In the genomic region with DNA sequence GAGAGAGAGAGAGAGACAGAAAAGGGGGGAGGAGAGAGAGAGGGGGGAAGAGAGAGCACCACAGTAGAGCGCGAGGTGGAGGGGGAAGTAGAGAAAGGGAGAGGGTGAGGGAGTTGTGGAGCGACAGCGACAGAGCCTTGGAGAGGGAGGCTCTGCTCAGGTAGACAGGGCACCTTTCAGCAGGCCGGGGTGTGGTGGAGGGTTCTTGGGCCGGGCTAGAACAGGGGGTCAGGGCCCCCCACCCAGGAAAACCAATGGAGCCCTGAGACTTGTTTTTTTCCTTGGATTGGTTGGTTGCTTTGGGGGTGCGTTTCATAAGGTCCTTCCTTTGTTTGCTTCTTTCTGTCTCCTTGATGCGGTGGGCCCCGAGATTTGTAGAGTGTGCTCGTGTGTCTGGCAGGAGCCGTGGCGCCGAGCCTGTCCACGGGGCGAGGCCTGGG, we compare ENCODE assay signal across 8 cellular contexts.
A peak's percentile ranks its signal among the peaks of the same experiment; 100 is the strongest.
DNase-seq lines count a peak whose midpoint lies in the region; ATAC-seq and TF ChIP-seq lines count a peak whose summit lies in the region.
"Not testable (repeated sequence)": the region's sequence is repeated elsewhere in the genome, so short reads cannot be mapped to it uniquely, and the experiment has no call there.

No MANE protein-coding gene starts in this region.

- not testable (repeated sequence) for H3K27ac ChIP-seq in ascending aorta
- H3K27ac ChIP-seq in esophagus muscularis mucosa (replicated peaks in 1 of 4): peak overlapping the region in 1 of 4 donors; percentile 66

- not testable (repeated sequence) for H3K27me3 Mint-ChIP-seq in activated B cell treated with CpG ODN at 0.5 μM for 24 hours
- H3K27me3 Mint-ChIP-seq in nephron progenitor cell (ENCODE audit: low read depth, poor library complexity): peaks cover 79% of the 10 kb centered on the region
- peaks cover 67% of the 10 kb centered on the region for H3K27me3 Mint-ChIP-seq in stimulated activated naive CD8-positive, alpha-beta T cell treated with anti-CD3 and anti-CD28 coated beads, Interleukin-15, amount 100 ng/mL, for 72 hours

- not testable (repeated sequence) for TF ChIP-seq POLR2A in esophagus muscularis mucosa (IDR thresholded peaks at IDR 0.05; ENCODE audit: low read depth)

- H3K27ac Mint-ChIP-seq in activated B cell treated with CpG ODN at 0.5 μM for 24 hours: peak overlapping the region; percentile 87
- not testable (repeated sequence) for H3K27ac Mint-ChIP-seq in nephron progenitor cell
- peak overlapping the region; percentile 0 to 95 for H3K27ac Mint-ChIP-seq in stimulated activated naive CD8-positive, alpha-beta T cell treated with anti-CD3 and anti-CD28 coated beads, Interleukin-15, amount 100 ng/mL, for 72 hours

- intact Hi-C loops in activated B cell treated with CpG ODN at 0.5 μM for 24 hours (cut with micrococcal nuclease); ascending aorta (cut with DNase I); esophagus muscularis mucosa (cut with DNase I): not testable (repeated sequence)

- not testable (repeated sequence) for H3K9me3 ChIP-seq in ascending aorta, esophagus muscularis mucosa

- ATAC-seq in activated B cell treated with CpG ODN at 0.5 μM for 24 hours (ENCODE audit: low read depth): not testable (repeated sequence)
- peak; percentile 23 for ATAC-seq in stimulated activated naive CD8-positive, alpha-beta T cell treated with anti-CD3 and anti-CD28 coated beads, Interleukin-15, amount 100 ng/mL, for 72 hours

- H3K9me3 Mint-ChIP-seq in activated B cell treated with CpG ODN at 0.5 μM for 24 hours; stimulated activated naive CD8-positive, alpha-beta T cell treated with anti-CD3 and anti-CD28 coated beads, Interleukin-15, amount 100 ng/mL, for 72 hours: not testable (repeated sequence)
- H3K9me3 Mint-ChIP-seq in nephron progenitor cell: peaks cover 48% of the 10 kb centered on the region

- H3K4me3 Mint-ChIP-seq in activated B cell treated with CpG ODN at 0.5 μM for 24 hours (peak overlapping the region; percentile 81), nephron progenitor cell (peak overlapping the region; percentile 77)
- peak overlapping the region; percentile 70 to 75 for H3K4me3 Mint-ChIP-seq in stimulated activated naive CD8-positive, alpha-beta T cell treated with anti-CD3 and anti-CD28 coated beads, Interleukin-15, amount 100 ng/mL, for 72 hours

- H3K36me3 Mint-ChIP-seq in activated B cell treated with CpG ODN at 0.5 μM for 24 hours (ENCODE audit: low read depth): peaks cover 14% of the 10 kb centered on the region
- H3K36me3 Mint-ChIP-seq in nephron progenitor cell (ENCODE audit: low read depth): not testable (repeated sequence)

- H3K4me1 ChIP-seq in ascending aorta (peaks cover 3 to 10% of the 10 kb centered on the region in 2 donors), esophagus muscularis mucosa (peaks cover 17 to 40% (median 39%) of the 10 kb centered on the region in 4 donors)

- TF ChIP-seq EP300 in esophagus muscularis mucosa (IDR thresholded peaks at IDR 0.05): not testable (repeated sequence)

- not testable (repeated sequence) for H3K27me3 ChIP-seq in ascending aorta
- peaks cover 0 to 75% (median 33%) of the 10 kb centered on the region in 4 donors for H3K27me3 ChIP-seq in esophagus muscularis mucosa

- TF ChIP-seq CTCF in activated B cell treated with CpG ODN at 0.5 μM for 24 hours (IDR thresholded peaks at IDR 0.05); ascending aorta (IDR thresholded peaks at IDR 0.05); esophagus muscularis mucosa (IDR thresholded peaks at IDR 0.05); nephron progenitor cell (IDR thresholded peaks at IDR 0.05): not testable (repeated sequence)

- H3K36me3 ChIP-seq in ascending aorta, esophagus muscularis mucosa: not testable (repeated sequence)

- 29% methylated on average over 15 of the region's 15 CpGs for WGBS in esophagus muscularis mucosa

- H3K4me3 ChIP-seq in ascending aorta (peak overlapping the region; percentile 39 to 63), esophagus muscularis mucosa (peak overlapping the region; percentile 53 to 62 (median 57))

- peak; percentile 61 for DNase-seq in CD1c-positive myeloid dendritic cell (ENCODE audit: extremely low spot score)
- peak; percentile 21 for DNase-seq in HT1080 (ENCODE audit: low read depth)
- DNase-seq in activated B cell treated with CpG ODN at 0.5 μM for 24 hours: peak; percentile 38
- DNase-seq in ascending aorta (ENCODE audit: low spot score in 2 of 2): peak in 1 of 2 donors; percentile 65
- DNase-seq in esophagus muscularis mucosa (ENCODE audit: extremely low spot score): peak; percentile 91
- DNase-seq in islet precursor cell: peak; percentile 54
- not testable (repeated sequence) for DNase-seq in nephron progenitor cell
- DNase-seq in stimulated activated naive CD8-positive, alpha-beta T cell treated with anti-CD3 and anti-CD28 coated beads, Interleukin-15, amount 100 ng/mL, for 72 hours: peak in 1 of 2 donors; percentile 32

- CTCF ChIA-PET in activated B cell treated with CpG ODN at 0.5 μM for 24 hours (lab: Charles Lee): not testable (repeated sequence)

- H3K4me1 Mint-ChIP-seq in activated B cell treated with CpG ODN at 0.5 μM for 24 hours (peaks cover 36% of the 10 kb centered on the region), nephron progenitor cell (peaks cover 20% of the 10 kb centered on the region)
- peaks cover 42% of the 10 kb centered on the region for H3K4me1 Mint-ChIP-seq in stimulated activated naive CD8-positive, alpha-beta T cell treated with anti-CD3 and anti-CD28 coated beads, Interleukin-15, amount 100 ng/mL, for 72 hours

- POLR2A ChIA-PET in activated B cell treated with CpG ODN at 0.5 μM for 24 hours (lab: Charles Lee): interaction anchor here (3.3 kb wide), 1 partner anchor 1016 kb away, joined by 86 read pairs; no protein-coding TSS in a partner anchor
